34 cellular contexts compared by ENCODE assay signal in genomic region chr5:3343211-3343610, GRCh38.
"Had no signal": no experiment of that assay in that cellular context is flagged by ENCODE, and none has a peak within 500 bp of the region (broad histone marks: within the 10 kb centered on the region; RNA-seq: fewer than 3 reads in every experiment).

No MANE protein-coding gene starts in this region.

- H3K4me1 ChIP-seq: ascending aorta, breast epithelium, esophagus muscularis mucosa, gastrocnemius medialis, heart left ventricle had no signal

- H3K27ac Mint-ChIP-seq: activated B cell treated with CpG ODN at 0.5 μM for 24 hours; activated CD8-positive, alpha-beta T cell treated with anti-CD3 and anti-CD28 coated beads for 36 hours; activated naive CD4-positive, alpha-beta T cell treated with anti-CD3 and anti-CD28 coated beads for 36 hours; activated naive CD4-positive, alpha-beta T cell treated with anti-CD3 and anti-CD28 coated beads, Interleukin-2, amount 50 U/mL, for 72 hours; activated naive CD8-positive, alpha-beta T cell treated with anti-CD3 and anti-CD28 coated beads, Interleukin-2, amount 10 ng/mL, durations not matched to agents 7 days and 5 days; activated T-helper 1 cell treated with anti-CD3 and anti-CD28 coated beads, Interleukin-12 subunit alpha, Interleukin-12 subunit beta, Interleukin-2, Interleukin-4 antibody, amounts not matched to agents 30 ng/mL and 10 ng/mL and 1 ng/mL, durations not matched to agents 14 hours and 24 hours and 36 hours; activated T-helper 2 cell treated with anti-CD3 and anti-CD28 coated beads, Interferon-gamma antibody, Interleukin-2, Interleukin-4, amounts not matched to agents 10 μg/mL and 5 μg/mL and 100 μg/mL, durations not matched to agents 14 hours and 24 hours and 36 hours; brain; effector memory CD8-positive, alpha-beta T cell; T-helper 17 cell; T-helper 2 cell treated with Interferon-gamma antibody and Interleukin-4, amounts not matched to agents 5 μg/mL and 100 μg/mL, for 36 hours had no signal

- DNase-seq: activated B cell treated with CpG ODN at 0.5 μM for 24 hours; activated CD4-positive, alpha-beta T cell treated with anti-CD3 and anti-CD28 coated beads for 48 hours; activated CD4-positive, alpha-beta T cell treated with anti-CD3 and anti-CD28 coated beads, Interleukin-2, amount 50 U/mL, for 1 hour; activated CD4-positive, alpha-beta T cell treated with anti-CD3 and anti-CD28 coated beads, Interleukin-2, amount 50 U/mL, for 48 hours; activated CD8-positive, alpha-beta memory T cell treated with anti-CD3 and anti-CD28 coated beads for 24 hours; activated CD8-positive, alpha-beta T cell treated with anti-CD3 and anti-CD28 coated beads for 36 hours; activated effector memory CD4-positive, alpha-beta T cell treated with anti-CD3 and anti-CD28 coated beads, Interleukin-2, amount 50 U/mL, for 16 hours; activated naive CD4-positive, alpha-beta T cell treated with anti-CD3 and anti-CD28 coated beads for 36 hours; activated naive CD8-positive, alpha-beta T cell treated with anti-CD3 and anti-CD28 coated beads, Interleukin-2, amount 10 ng/mL, durations not matched to agents 7 days and 5 days; activated T-cell treated with anti-CD3 and anti-CD28 coated beads, Interleukin-2, amount 50 U/mL, for 48 hours; cortex of kidney; dermis blood vessel endothelial cell; effector CD4-positive, alpha-beta T cell; effector memory CD8-positive, alpha-beta T cell; erythroblast; foreskin keratinocyte; gastrocnemius medialis; glutamatergic neuron; T-helper 1 cell; T-helper 17 cell; T1000; WERI-Rb-1 had no signal

- H3K4me3 Mint-ChIP-seq: activated B cell treated with CpG ODN at 0.5 μM for 24 hours; activated CD8-positive, alpha-beta T cell treated with anti-CD3 and anti-CD28 coated beads for 36 hours; activated naive CD4-positive, alpha-beta T cell treated with anti-CD3 and anti-CD28 coated beads for 36 hours; activated naive CD8-positive, alpha-beta T cell treated with anti-CD3 and anti-CD28 coated beads, Interleukin-2, amount 10 ng/mL, durations not matched to agents 7 days and 5 days; activated T-helper 1 cell treated with anti-CD3 and anti-CD28 coated beads, Interleukin-12 subunit alpha, Interleukin-12 subunit beta, Interleukin-2, Interleukin-4 antibody, amounts not matched to agents 30 ng/mL and 10 ng/mL and 1 ng/mL, durations not matched to agents 14 hours and 24 hours and 36 hours; brain; central memory CD8-positive, alpha-beta T cell; effector memory CD8-positive, alpha-beta T cell; T-helper 17 cell; T-helper 2 cell treated with Interferon-gamma antibody and Interleukin-4, amounts not matched to agents 5 μg/mL and 100 μg/mL, for 36 hours had no signal

- H3K36me3 Mint-ChIP-seq: activated naive CD4-positive, alpha-beta T cell treated with anti-CD3 and anti-CD28 coated beads, Interleukin-2, amount 50 U/mL, for 72 hours; activated naive CD8-positive, alpha-beta T cell treated with anti-CD3 and anti-CD28 coated beads, Interleukin-2, amount 10 ng/mL, durations not matched to agents 7 days and 5 days; brain had no signal

- H3K36me3 ChIP-seq: ascending aorta, breast epithelium, cardiac muscle cell, esophagus muscularis mucosa, gastrocnemius medialis, heart left ventricle, WERI-Rb-1 had no signal

- H3K4me1 Mint-ChIP-seq: activated B cell treated with CpG ODN at 0.5 μM for 24 hours; activated naive CD8-positive, alpha-beta T cell treated with anti-CD3 and anti-CD28 coated beads, Interleukin-2, amount 10 ng/mL, durations not matched to agents 7 days and 5 days; central memory CD8-positive, alpha-beta T cell; T-helper 17 cell had no signal

- ATAC-seq: activated CD4-positive, CD25-positive, alpha-beta regulatory T cell treated with anti-CD3 and anti-CD28 coated beads, Interleukin-2, amount 50 U/mL, for 24 hours; activated CD8-positive, alpha-beta T cell treated with anti-CD3 and anti-CD28 coated beads for 36 hours; activated naive CD4-positive, alpha-beta T cell treated with anti-CD3 and anti-CD28 coated beads, Interleukin-2, amount 50 U/mL, for 72 hours; effector memory CD8-positive, alpha-beta T cell; foreskin keratinocyte; gastrocnemius medialis; heart left ventricle; T-helper 17 cell had no signal

- H3K9me3 Mint-ChIP-seq: activated B cell treated with CpG ODN at 0.5 μM for 24 hours; activated CD8-positive, alpha-beta T cell treated with anti-CD3 and anti-CD28 coated beads for 36 hours; activated naive CD4-positive, alpha-beta T cell treated with anti-CD3 and anti-CD28 coated beads for 36 hours; activated naive CD4-positive, alpha-beta T cell treated with anti-CD3 and anti-CD28 coated beads, Interleukin-2, amount 50 U/mL, for 72 hours; activated naive CD8-positive, alpha-beta T cell treated with anti-CD3 and anti-CD28 coated beads, Interleukin-2, amount 10 ng/mL, durations not matched to agents 7 days and 5 days had no signal

- H3K27ac ChIP-seq: ascending aorta, breast epithelium, cardiac muscle cell, esophagus muscularis mucosa, foreskin keratinocyte, gastrocnemius medialis, heart left ventricle, WERI-Rb-1 had no signal

- H3K4me3 ChIP-seq: ascending aorta, breast epithelium, cardiac muscle cell, esophagus muscularis mucosa, gastrocnemius medialis, heart left ventricle had no signal

- H3K9me3 ChIP-seq: ascending aorta, breast epithelium, gastrocnemius medialis, heart left ventricle had no signal

- H3K27me3 ChIP-seq: ascending aorta, breast epithelium, foreskin keratinocyte, gastrocnemius medialis had no signal

- H3K27me3 Mint-ChIP-seq: activated B cell treated with CpG ODN at 0.5 μM for 24 hours; activated CD8-positive, alpha-beta T cell treated with anti-CD3 and anti-CD28 coated beads for 36 hours; activated naive CD8-positive, alpha-beta T cell treated with anti-CD3 and anti-CD28 coated beads, Interleukin-2, amount 10 ng/mL, durations not matched to agents 7 days and 5 days; central memory CD8-positive, alpha-beta T cell; effector memory CD8-positive, alpha-beta T cell; T-helper 17 cell had no signal
